ENCODE assay signal across 11 cellular contexts in the genomic region with DNA sequence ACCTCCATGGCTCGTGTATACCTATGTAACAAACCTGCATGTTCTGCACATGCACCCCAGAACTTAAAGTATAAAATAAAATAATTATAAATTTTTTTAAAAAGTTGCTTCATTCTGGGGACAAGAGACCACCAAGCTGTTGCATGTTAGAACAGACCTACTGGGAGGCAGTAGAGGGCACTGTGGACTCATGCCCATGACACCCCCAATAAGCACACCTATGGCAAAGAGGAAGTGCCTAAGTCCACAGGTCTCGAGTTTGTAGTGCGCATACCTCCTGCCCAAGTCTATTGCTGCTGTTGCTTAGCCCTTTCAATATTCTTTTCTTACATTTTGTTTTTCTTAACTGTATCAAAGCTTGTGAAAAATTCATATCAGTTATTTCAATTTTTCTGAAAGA.
A peak's percentile ranks its signal among the peaks of the same experiment; 100 is the strongest.
DNase-seq lines count a peak whose midpoint lies in the region; ATAC-seq and TF ChIP-seq lines count a peak whose summit lies in the region.
"Had no signal": no experiment of that assay in that cellular context is flagged by ENCODE, and none has a peak within 500 bp of the region (broad histone marks: within the 10 kb centered on the region; RNA-seq: fewer than 3 reads in every experiment).

No MANE protein-coding gene starts in this region.

- no peaks in the 10 kb centered on the region for H3K36me3 ChIP-seq in MM.1S (replicated peaks; ENCODE audit: insufficient read depth, low read length)

- H3K9ac ChIP-seq in MM.1S (ENCODE audit: low read length), result no peak overlapping the region

- no peaks in the 10 kb centered on the region for H3K79me2 ChIP-seq in MM.1S (ENCODE audit: low read length)

- H3K27ac ChIP-seq in MM.1S (ENCODE audit: low read length), result no peak overlapping the region

- H3K9me3 ChIP-seq in MM.1S (replicated peaks; ENCODE audit: insufficient read depth, low read length), result no peaks in the 10 kb centered on the region

- no peaks in the 10 kb centered on the region for H3K27me3 ChIP-seq in MM.1S (replicated peaks; ENCODE audit: insufficient read depth, low read length)

- H2AFZ ChIP-seq in MM.1S (ENCODE audit: low read length), result no peak overlapping the region

- H3K9me2 ChIP-seq in MM.1S (replicated peaks; ENCODE audit: insufficient read depth, low read length), result no peaks in the 10 kb centered on the region

- peak; percentile 84 for ATAC-seq in GM18511 (IDR thresholded peaks at IDR 0.05; ENCODE audit: unreplicated experiment)
- no peak for ATAC-seq in HG03097 (IDR thresholded peaks at IDR 0.05; ENCODE audit: low FRiP score, unreplicated experiment)

- no peaks in the 10 kb centered on the region for H3K4me1 ChIP-seq in MM.1S (ENCODE audit: low read length)

- 0 out of 2 replicates have a peak, but pooled peaks have one; percentile 3 for TF ChIP-seq CTCF in MM.1S (IDR thresholded peaks at IDR 0.05; ENCODE audit: low read length)
- TF ChIP-seq CTCF in epithelial cell of esophagus (IDR thresholded peaks at IDR 0.05; ENCODE audit: insufficient read depth, low read depth, low read length, missing control alignments), result peak; percentile 20

- no peak overlapping the region for H3K4me2 ChIP-seq in MM.1S (ENCODE audit: low read depth, low read length)

- peak; percentile 4 for DNase-seq in ACHN
- DNase-seq in MM.1S, result no peak
- DNase-seq in epithelial cell of esophagus (ENCODE audit: low read depth), result peak; percentile 49
- no peak for DNase-seq in T-helper 1 cell
- DNase-seq in DMS79 treated with DMSO at 0.1 percent for 48 hours (lab: John Stamatoyannopoulos, UW), result no peak
- DNase-seq in GOT3 (lab: John Stamatoyannopoulos, UW), result no peak
- DNase-seq: activated CD4-positive, alpha-beta memory T cell treated with anti-CD3 and anti-CD28 coated beads, Interleukin-2, amount 10 ng/mL, durations not matched to agents 7 days and 5 days; foreskin melanocyte; stimulated activated CD4-positive, alpha-beta T cell treated with anti-CD3 and anti-CD28 coated beads, Interleukin-15, amount 100 ng/mL, for 24 hours had no signal

- H3K4me3 ChIP-seq in MM.1S (ENCODE audit: low read length) (no peak overlapping the region), epithelial cell of esophagus (ENCODE audit: low read length) (no peak overlapping the region)

- H4K20me1 ChIP-seq in MM.1S (ENCODE audit: insufficient read depth, low read length), result no peaks in the 10 kb centered on the region

- no peaks in the 10 kb centered on the region for H3F3A ChIP-seq in MM.1S (ENCODE audit: insufficient read depth, low read length)

- in situ Hi-C loops in ACHN (cut with HindIII; ENCODE audit: low pct_ligation_motif_present, low pct_unique_long_range_greater_than_20kb, low sequenced_read_pairs), result no loop called here

Comparison
In these comparisons a context has a peak if more than half of its experiments do, and no peak if none do; other contexts are left out.
1. DNase-seq: peak in ACHN (single experiment) and epithelial cell of esophagus (single experiment); none in MM.1S (single experiment), T-helper 1 cell (0 of 5), DMS79 treated with DMSO at 0.1 percent for 48 hours (single experiment) and GOT3 (single experiment).